19 cellular contexts compared by ENCODE assay signal in genomic region chr2:62473428-62473827, GRCh38. TPM values are rescaled to one million over a fixed set of nuclear protein-coding genes. Genes with fewer than 3 reads are reported as not detected.
DNase-seq lines count a peak whose midpoint lies in the region; ATAC-seq, FAIRE-seq and TF ChIP-seq lines count a peak whose summit lies in the region.
"Had no signal": no experiment of that assay in that cellular context is flagged by ENCODE, and none has a peak within 500 bp of the region (broad histone marks: within the 10 kb centered on the region; RNA-seq: fewer than 3 reads in every experiment).

No MANE protein-coding gene starts in this region.

- TF ChIP-seq RAD21 in HepG2 (CRISPR knock-in tag; IDR thresholded peaks at IDR 0.05) (no peak), GM12878 (IDR thresholded peaks at IDR 0.05; ENCODE audit: insufficient read depth, low read depth, low read length) (no peak)

- H3K27me3 ChIP-seq in HepG2 (ENCODE audit: control insufficient read depth in 1 of 2, insufficient read depth in 2 of 2, low read length in 2 of 2) (no peaks in the 10 kb centered on the region), right lobe of liver (no peaks in the 10 kb centered on the region), GM12878 (replicated peaks in 1 of 2; ENCODE audit: control insufficient read depth in 2 of 2, insufficient read depth in 2 of 2, low read length in 1 of 2) (no peaks in the 10 kb centered on the region; a peak in 1 of 4 replicates), uterus (no peaks in the 10 kb centered on the region)
- H3K27me3 ChIP-seq: SJCRH30 had no signal

- no peak overlapping the region for H3K4me2 ChIP-seq in HepG2 (ENCODE audit: low read depth, low read length)
- H3K4me2 ChIP-seq in GM12878 (ENCODE audit: control insufficient read depth, insufficient read depth): no peak overlapping the region
- H3K4me2 ChIP-seq: KMS-11 had no signal

- TF ChIP-seq CTCF in HepG2 (CRISPR knock-in tag; IDR thresholded peaks at IDR 0.05) (no peak), right lobe of liver (IDR thresholded peaks at IDR 0.05) (no peak), GM12878 (IDR thresholded peaks at IDR 0.05 in 2 of 3, conservative IDR thresholded peaks at IDR 0.05 in 1 of 3; ENCODE audit: control insufficient read depth in 2 of 3, extremely low read depth in 1 of 3, insufficient read depth in 1 of 3, low read depth in 3 of 3, low read length in 3 of 3) (no peak), nephron (IDR thresholded peaks at IDR 0.05; ENCODE audit: unreplicated experiment in 3 of 3) (no peak), uterus (IDR thresholded peaks at IDR 0.05) (no peak)

- H3K9me3 ChIP-seq in HepG2 (ENCODE audit: low read length): no peaks in the 10 kb centered on the region
- H3K9me3 ChIP-seq in right lobe of liver: no peaks in the 10 kb centered on the region
- no peaks in the 10 kb centered on the region for H3K9me3 ChIP-seq in GM12878 (replicated peaks; ENCODE audit: control insufficient read depth, insufficient read depth, low read length)
- H3K9me3 ChIP-seq in uterus: no peaks in the 10 kb centered on the region
- H3K9me3 ChIP-seq: HAP-1, SJCRH30 had no signal

- FAIRE-seq in HepG2 (lab: Jason Lieb, UNC) (no peak), GM12878 (lab: Jason Lieb, UNC) (no peak)

- DNase-seq in HepG2 (ENCODE audit: low spot score) (no peak), right lobe of liver (no peak), GM12878 (ENCODE audit: low read depth, low spot score) (no peak), uterus (no peak), KG1 (lab: John Stamatoyannopoulos, UW) (no peak), SIG-M5 treated with dmso at 0.1 percent for 504 hours (lab: John Stamatoyannopoulos, UW; ENCODE audit: unreplicated experiment) (no peak), NCI-H2196 (lab: John Stamatoyannopoulos, UW; ENCODE audit: unreplicated experiment) (no peak)
- DNase-seq: EL; NCI-H1048; NCI-H146; NCI-H2081; NCI-H510A treated with DMSO at 0.1 percent for 48 hours; NK-92 treated with Interleukin-12 subunit alpha and Interleukin-12 subunit beta, amount 100 ng/mL, for 24 hours; RPMI8226 had no signal

- RAD21 ChIA-PET in GM12878 (lab: Charles Lee; ENCODE audit: unreplicated experiment): no interaction called here

- CTCF ChIA-PET in HepG2 (lab: Yijun Ruan, JAX; ENCODE audit: low intra/inter-chr PET ratio, low total read pairs) (no interaction called here), GM12878 (lab: Yijun Ruan, JAX) (interaction anchor here (0.5 to 1.4 kb wide), 2 partner anchors 12 to 16 kb away, joined by 3 to 6 read pairs; no protein-coding TSS in a partner anchor)

- no TSS peak for BruUV-seq in HepG2 (replicated peaks; lab: Mats Ljungman, UMichigan)
- BruUV-seq in GM12878 (replicated peaks; lab: Mats Ljungman, UMichigan): no TSS peak

- H3K27ac ChIP-seq in HepG2 (ENCODE audit: extremely low read length, insufficient read depth, low read length) (no peak overlapping the region), right lobe of liver (no peak overlapping the region), GM12878 (ENCODE audit: control insufficient read depth, insufficient read depth) (no peak overlapping the region), uterus (peak overlapping the region; percentile 73 to 74)
- H3K27ac ChIP-seq: C4-2B, KMS-11, SJCRH30 had no signal

- no peak for TF ChIP-seq POLR2A in HepG2 (IDR thresholded peaks at IDR 0.05; ENCODE audit: insufficient read depth in 1 of 2, low read depth in 2 of 2, low read length in 2 of 2)
- no peak for TF ChIP-seq POLR2A in right lobe of liver (IDR thresholded peaks at IDR 0.05)
- TF ChIP-seq POLR2A in GM12878 (IDR thresholded peaks at IDR 0.05; ENCODE audit: low read depth, low read length): no peak
- no peak for TF ChIP-seq POLR2A in uterus (IDR thresholded peaks at IDR 0.05)

- H3K4me1 ChIP-seq in HepG2 (ENCODE audit: insufficient read depth, low read length): peaks cover 66% of the 10 kb centered on the region
- H3K4me1 ChIP-seq in right lobe of liver: peaks cover 0 to 37% (median 7%) of the 10 kb centered on the region in 4 donors
- H3K4me1 ChIP-seq in GM12878 (ENCODE audit: control insufficient read depth, insufficient read depth, low read length): no peaks in the 10 kb centered on the region
- H3K4me1 ChIP-seq in uterus: peaks cover 3 to 25% of the 10 kb centered on the region in 2 donors
- H3K4me1 ChIP-seq: HAP-1 had no signal

- intact Hi-C loops in HepG2 (cut with micrococcal nuclease; ENCODE audit: unreplicated experiment) (no loop called here), right lobe of liver (cut with DNase I) (no loop called here), GM12878 (cut with micrococcal nuclease; ENCODE audit: unreplicated experiment) (no loop called here), uterus (cut with DNase I; ENCODE audit: low total_unique reads) (no loop called here)

- no peaks in the 10 kb centered on the region for H4K20me1 ChIP-seq in HepG2 (ENCODE audit: insufficient read depth, low read length)
- H4K20me1 ChIP-seq in GM12878 (ENCODE audit: control insufficient read depth, insufficient read depth): no peaks in the 10 kb centered on the region

- H2AFZ ChIP-seq in HepG2 (ENCODE audit: low read length): peak overlapping the region; percentile 52
- H2AFZ ChIP-seq in GM12878 (ENCODE audit: control insufficient read depth, low read depth, low read length): no peak overlapping the region

- H3K4me3 ChIP-seq in HepG2 (replicated peaks in 1 of 3; ENCODE audit: insufficient read depth in 1 of 3, low read depth in 2 of 3, low read length in 3 of 3) (no peak overlapping the region), right lobe of liver (no peak overlapping the region), GM12878 (no peak overlapping the region), uterus (no peak overlapping the region)
- H3K4me3 ChIP-seq: HAP-1, SJCRH30 had no signal

- POLR2A ChIA-PET in HepG2 (lab: Yijun Ruan, JAX): interaction anchor here (0.8 to 4.2 kb wide), 3 partner anchors 53 to 96 kb away, joined by 3 to 16 read pairs (median 4); no protein-coding TSS in a partner anchor
- POLR2A ChIA-PET in GM12878 (lab: Charles Lee): no interaction called here

- H3K36me3 ChIP-seq in HepG2 (replicated peaks in 1 of 2; ENCODE audit: control insufficient read depth in 1 of 2, insufficient read depth in 2 of 2, low read length in 2 of 2): no peaks in the 10 kb centered on the region
- no peaks in the 10 kb centered on the region for H3K36me3 ChIP-seq in right lobe of liver
- no peaks in the 10 kb centered on the region for H3K36me3 ChIP-seq in GM12878 (ENCODE audit: control insufficient read depth in 2 of 2, insufficient read depth in 2 of 2, low read length in 1 of 2)
- no peaks in the 10 kb centered on the region for H3K36me3 ChIP-seq in uterus
- H3K36me3 ChIP-seq: HAP-1, SJCRH30 had no signal

- SMC1A ChIA-PET in GM12878 (lab: Charles Lee; ENCODE audit: uncharacterized antibody, unreplicated experiment): no interaction called here

- H3K4me3 Mint-ChIP-seq in nephron: peak overlapping the region in 1 of 3 experiments; percentile 36

- H3K4me1 Mint-ChIP-seq in nephron: peaks cover 94% of the 10 kb centered on the region

- H3K79me2 ChIP-seq in HepG2 (ENCODE audit: insufficient read depth, low read length): no peaks in the 10 kb centered on the region
- H3K79me2 ChIP-seq in GM12878 (ENCODE audit: control insufficient read depth, insufficient read depth, low read length): no peaks in the 10 kb centered on the region

- H3K9ac ChIP-seq in HepG2 (ENCODE audit: insufficient read depth, low read depth, low read length) (no peak overlapping the region), GM12878 (ENCODE audit: control insufficient read depth, insufficient read depth, low read length) (no peak overlapping the region)
- H3K9ac ChIP-seq: KMS-11 had no signal

- peaks cover 13% of the 10 kb centered on the region for H3K27me3 Mint-ChIP-seq in nephron (ENCODE audit: low read depth)

- no peaks in the 10 kb centered on the region for H3K9me3 Mint-ChIP-seq in nephron

- TF ChIP-seq EP300 in HepG2 (IDR thresholded peaks at IDR 0.05; ENCODE audit: low read depth in 2 of 2, low read length in 2 of 2) (no peak), HepG2 (CRISPR knock-in tag; IDR thresholded peaks at IDR 0.05; ENCODE audit: borderline replicate concordance) (no peak), GM12878 (IDR thresholded peaks at IDR 0.05; ENCODE audit: borderline replicate concordance in 1 of 2, control insufficient read depth in 1 of 2, low read depth in 2 of 2, low read length in 2 of 2) (no peak)

- in situ Hi-C loops in HepG2 (cut with HindIII; ENCODE audit: extremely low pct_ligation_motif_present, low pct_unique_long_range_greater_than_20kb) (no loop called here), GM12878 (cut with MboI) (loop anchor here (25.0 kb wide), 1 partner anchor 1014 kb away; no protein-coding TSS in a partner anchor)

- H3K36me3 Mint-ChIP-seq in nephron (ENCODE audit: low read depth): no peaks in the 10 kb centered on the region

- no peak for ATAC-seq in HepG2
- ATAC-seq in right lobe of liver: no peak
- no peak for ATAC-seq in GM12878

- peak overlapping the region; percentile 87 to 99 (median 95) for H3K27ac Mint-ChIP-seq in nephron

RNA-seq across cellular contexts. Expression of gene TMEM17, which starts 32.6 kb away (rescaled TPM):
- total RNA-seq in HepG2 (2016; rRNA removed; fragmentation: Illumina TruSeq; extraction: Trizol) (0.22 and 0.28 TPM in 2 replicates), right lobe of liver (1 to 10 TPM in 1 of 6 experiments, under 1 TPM in 5; 0.40 to 1.2 (median 0.87) TPM), GM12878 (2014; rRNA removed) (1.2 and 1.9 TPM in 2 replicates), GM12878 (2014; rRNA removed; fragmentation: Illumina TruSeq; extraction: Trizol) (1.4 and 1.5 TPM in 2 replicates), GM12878 (2021) (0.87 and 0.93 TPM in 2 replicates), uterus (1 to 10 TPM in 2 of 4 donors, not detected in 2; 1.0 to 3.1 TPM)
- 0.18 TPM in 1 of 2 replicates, not detected in the other for total RNA-seq in HepG2 (2016; cell fraction: cytosol; rRNA removed; fragmentation: Illumina TruSeq; extraction: Trizol; ENCODE audit: low read depth)
- 0.07 and 0.30 TPM in 2 replicates for total RNA-seq in HepG2 (2016; cell fraction: insoluble cytoplasmic fraction; rRNA removed; fragmentation: Illumina TruSeq; extraction: Trizol)
- total RNA-seq in HepG2 (2016; cell fraction: membrane; rRNA removed; fragmentation: Illumina TruSeq; extraction: Trizol): 0.24 and 0.25 TPM in 2 replicates
- total RNA-seq in HepG2 (2016; cell fraction: nucleus; rRNA removed; fragmentation: Illumina TruSeq; extraction: Trizol): 0.40 TPM in 1 of 2 replicates, not detected in the other
- polyA plus RNA-seq in HepG2 (2011; rRNA removed) (0.30 and 0.50 TPM in 2 replicates), GM12878 (2011; rRNA removed) (1.6 and 1.9 TPM in 2 replicates), GM12878 (2014; fragmentation: Illumina TruSeq; extraction: Trizol) (1.4 and 1.6 TPM in 2 replicates), GM12878 (2014; fragmentation: Nextera tagmentation; extraction: Ambion mirVana) (1 to 10 TPM; 1.2 to 1.6 TPM), GM12878 (2014; rRNA removed) (1.3 and 1.9 TPM in 2 replicates), GM12878 (2016; fragmentation: Nextera tagmentation; extraction: Ambion mirVana) (1 to 10 TPM; 1.9 to 2.6 TPM)
- polyA plus RNA-seq in HepG2 (2011; cell fraction: cytosol; rRNA removed): 0.20 and 0.33 TPM in 2 replicates
- 0.11 and 0.16 TPM in 2 replicates for polyA plus RNA-seq in HepG2 (2011; cell fraction: nucleus; rRNA removed)
- 0.16 and 0.24 TPM in 2 replicates for polyA plus RNA-seq in HepG2 (2012)
- 0.19 and 0.25 TPM in 2 replicates for polyA plus RNA-seq in HepG2 (2016; cell fraction: cytosol; fragmentation: Illumina TruSeq; extraction: Trizol; ENCODE audit: low read depth)
- polyA plus RNA-seq in HepG2 (2016; cell fraction: insoluble cytoplasmic fraction; fragmentation: Illumina TruSeq; extraction: Trizol; ENCODE audit: low read depth): 0.12 and 0.22 TPM in 2 replicates
- polyA plus RNA-seq in HepG2 (2016; cell fraction: membrane; fragmentation: Illumina TruSeq; extraction: Trizol; ENCODE audit: low read depth): 0.35 and 0.46 TPM in 2 replicates
- 0.25 and 0.76 TPM in 2 replicates for polyA plus RNA-seq in HepG2 (2016; cell fraction: nucleus; fragmentation: Illumina TruSeq; extraction: Trizol; ENCODE audit: insufficient read depth, low read depth)
- polyA minus RNA-seq in HepG2 (2011; rRNA and poly(A)+ RNA removed; ENCODE audit: low replicate concordance): 0.21 and 0.32 TPM in 2 replicates
- 0.35 TPM in 1 of 2 replicates, not detected in the other for polyA minus RNA-seq in HepG2 (2011; cell fraction: cytosol; rRNA and poly(A)+ RNA removed)
- 0.25 and 0.52 TPM in 2 replicates for polyA minus RNA-seq in HepG2 (2011; cell fraction: nucleus; rRNA and poly(A)+ RNA removed)
- total RNA-seq in GM12878 (2013; cell fraction: nucleolus; rRNA removed): 1.8 and 3.0 TPM in 2 replicates
- 0.66 TPM for polyA plus RNA-seq in GM12878 (2011; ENCODE audit: low read depth)
- 0.72 and 1.0 TPM in 2 replicates for polyA plus RNA-seq in GM12878 (2011; cell fraction: cytosol; rRNA removed)
- polyA plus RNA-seq in GM12878 (2011; cell fraction: nucleus; rRNA removed): 0.66 and 0.72 TPM in 2 replicates
- 0.36 and 0.47 TPM in 2 replicates for polyA plus RNA-seq in GM12878 (2012)
- 0.41 and 0.66 TPM in 2 replicates for polyA minus RNA-seq in GM12878 (2011; rRNA and poly(A)+ RNA removed)
- polyA minus RNA-seq in GM12878 (2011; cell fraction: cytosol; rRNA and poly(A)+ RNA removed): not detected in 2 replicates
- polyA minus RNA-seq in GM12878 (2011; cell fraction: nucleus; rRNA and poly(A)+ RNA removed): 0.36 and 0.57 TPM in 2 replicates

Comparison
In these comparisons a context has a peak if more than half of its experiments do, and no peak if none do; other contexts are left out.
1. H3K27ac ChIP-seq: peak in uterus (2 of 2); none in HepG2 (single experiment), right lobe of liver (0 of 3) and GM12878 (single experiment).
2. Of the 75 proteins assayed by ChIP-seq in both HepG2 and GM12878: peak only in HepG2: MAX; only in GM12878: EED; in both: none; in neither: 73.